9 cellular contexts compared by ENCODE assay signal in genomic region chr7:126700807-126701604, GRCh38.
A peak's percentile ranks its signal among the peaks of the same experiment; 100 is the strongest.
DNase-seq lines count a peak whose midpoint lies in the region; ATAC-seq and TF ChIP-seq lines count a peak whose summit lies in the region.
"Had no signal": no experiment of that assay in that cellular context is flagged by ENCODE, and none has a peak within 500 bp of the region (broad histone marks: within the 10 kb centered on the region; RNA-seq: fewer than 3 reads in every experiment).

No MANE protein-coding gene starts in this region.

- H3K4me1 Mint-ChIP-seq in stimulated activated memory B cell treated with anti-CD40 and anti-IgM and Interleukin-4, amounts not matched to agents 10 μg/mL and 1 μg/mL and 100 μg/mL, for 72 hours, result peaks cover 21% of the 10 kb centered on the region
- H3K4me1 Mint-ChIP-seq: immature natural killer cell had no signal

- H3K9ac ChIP-seq in HUES6 (ENCODE audit: low read length), result peak overlapping the region; percentile 50

- H3K27ac ChIP-seq in HUES6 (ENCODE audit: low read depth, low read length), result peak overlapping the region; percentile 83

- H3K27ac Mint-ChIP-seq in activated naive CD4-positive, alpha-beta T cell treated with anti-CD3 and anti-CD28 coated beads, Interleukin-2, amount 50 U/mL, for 72 hours, result no peak overlapping the region
- no peak overlapping the region for H3K27ac Mint-ChIP-seq in stimulated activated memory B cell treated with anti-CD40 and anti-IgM and Interleukin-4, amounts not matched to agents 10 μg/mL and 1 μg/mL and 100 μg/mL, for 72 hours
- H3K27ac Mint-ChIP-seq: immature natural killer cell had no signal

- H3K27me3 ChIP-seq in GM06990 (replicated peaks; ENCODE audit: control insufficient read depth, insufficient read depth, low read length) (no peaks in the 10 kb centered on the region), HUES6 (ENCODE audit: control insufficient read depth, insufficient read depth, low read length) (no peaks in the 10 kb centered on the region), kidney epithelial cell (ENCODE audit: control insufficient read depth, insufficient read depth, low read length) (no peaks in the 10 kb centered on the region)

- peaks cover 11 to 12% of the 10 kb centered on the region in 2 donors for H3K9me3 Mint-ChIP-seq in activated naive CD4-positive, alpha-beta T cell treated with anti-CD3 and anti-CD28 coated beads, Interleukin-2, amount 50 U/mL, for 72 hours
- peaks cover 4% of the 10 kb centered on the region for H3K9me3 Mint-ChIP-seq in stimulated activated memory B cell treated with anti-CD40 and anti-IgM and Interleukin-4, amounts not matched to agents 10 μg/mL and 1 μg/mL and 100 μg/mL, for 72 hours

- no peaks in the 10 kb centered on the region for H3K36me3 Mint-ChIP-seq in activated naive CD4-positive, alpha-beta T cell treated with anti-CD3 and anti-CD28 coated beads, Interleukin-2, amount 50 U/mL, for 72 hours
- H3K36me3 Mint-ChIP-seq in stimulated activated memory B cell treated with anti-CD40 and anti-IgM and Interleukin-4, amounts not matched to agents 10 μg/mL and 1 μg/mL and 100 μg/mL, for 72 hours, result no peaks in the 10 kb centered on the region
- H3K36me3 Mint-ChIP-seq: immature natural killer cell had no signal

- peak; percentile 81 for DNase-seq in GM06990 (ENCODE audit: extremely low read depth, insufficient read length)
- DNase-seq in RPMI7951 (ENCODE audit: low read depth), result peak; percentile 96
- DNase-seq in activated naive CD4-positive, alpha-beta T cell treated with anti-CD3 and anti-CD28 coated beads, Interleukin-2, amount 50 U/mL, for 72 hours (ENCODE audit: low spot score in 2 of 2), result peak in 1 of 2 donors; percentile 35
- peak; percentile 94 for DNase-seq in kidney epithelial cell (ENCODE audit: low read depth)
- no peak for DNase-seq in pons (ENCODE audit: low spot score)

- H3K4me1 ChIP-seq in HUES6 (ENCODE audit: control insufficient read depth, insufficient read depth, low read length), result peaks cover 25% of the 10 kb centered on the region

- H3K36me3 ChIP-seq in GM06990 (ENCODE audit: control insufficient read depth, insufficient read depth, low read length), result no peaks in the 10 kb centered on the region
- H3K36me3 ChIP-seq in HUES6 (ENCODE audit: control insufficient read depth, insufficient read depth, low read length), result no peaks in the 10 kb centered on the region
- no peaks in the 10 kb centered on the region for H3K36me3 ChIP-seq in kidney epithelial cell (ENCODE audit: control insufficient read depth, insufficient read depth, low read length)

- peak; percentile 86 for ATAC-seq in GM21576 (IDR thresholded peaks at IDR 0.05; ENCODE audit: unreplicated experiment)
- peak; percentile 39 to 100 for ATAC-seq in activated naive CD4-positive, alpha-beta T cell treated with anti-CD3 and anti-CD28 coated beads, Interleukin-2, amount 50 U/mL, for 72 hours
- ATAC-seq in stimulated activated memory B cell treated with anti-CD40 and anti-IgM and Interleukin-4, amounts not matched to agents 10 μg/mL and 1 μg/mL and 100 μg/mL, for 72 hours, result peak; percentile 90

- H3K4me3 Mint-ChIP-seq in stimulated activated memory B cell treated with anti-CD40 and anti-IgM and Interleukin-4, amounts not matched to agents 10 μg/mL and 1 μg/mL and 100 μg/mL, for 72 hours, result no peak overlapping the region
- H3K4me3 Mint-ChIP-seq: immature natural killer cell had no signal

- H3K27me3 Mint-ChIP-seq in stimulated activated memory B cell treated with anti-CD40 and anti-IgM and Interleukin-4, amounts not matched to agents 10 μg/mL and 1 μg/mL and 100 μg/mL, for 72 hours, result no peaks in the 10 kb centered on the region

- peak overlapping the region; percentile 8 for H3K4me3 ChIP-seq in GM06990 (replicated peaks; ENCODE audit: low read depth, low read length)
- H3K4me3 ChIP-seq in HUES6 (ENCODE audit: low read depth, low read length), result no peak overlapping the region
- no peak overlapping the region for H3K4me3 ChIP-seq in kidney epithelial cell (ENCODE audit: low read depth, low read length)

- peaks cover 7% of the 10 kb centered on the region; the same call in 1 of the 2 replicates for H3K9me3 ChIP-seq in HUES6 (ENCODE audit: control insufficient read depth, insufficient read depth, low read depth, low read length)

- TF ChIP-seq CTCF in GM06990 (IDR thresholded peaks at IDR 0.05; ENCODE audit: insufficient read depth, low read length, poor library complexity, severe bottlenecking) (no peak), kidney epithelial cell (IDR thresholded peaks at IDR 0.05; ENCODE audit: insufficient read depth, low read length, poor library complexity, severe bottlenecking) (no peak)
